ENCODE assay signal across 20 cellular contexts in the genomic region with DNA sequence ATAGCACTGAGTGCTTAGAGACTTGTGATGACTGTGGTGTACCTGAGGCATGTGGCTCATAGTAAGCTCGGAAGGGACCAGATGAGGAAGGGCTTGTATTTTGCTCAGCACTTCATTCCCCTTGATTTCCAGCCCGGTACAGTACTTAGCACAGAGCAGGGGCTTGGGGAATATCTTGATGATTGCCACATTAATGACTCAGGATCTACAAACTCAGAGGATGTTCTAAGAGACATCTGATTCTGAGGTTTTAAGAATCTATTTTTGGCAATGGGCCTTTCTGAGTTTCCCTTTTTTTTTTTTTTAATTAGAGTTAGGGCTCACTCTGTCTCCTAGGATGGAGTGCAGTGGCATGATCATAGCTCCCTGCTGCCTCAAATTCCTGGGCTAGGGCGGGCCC. TPM values are rescaled to one million over a fixed set of nuclear protein-coding genes. Genes with fewer than 3 reads are reported as not detected.
DNase-seq lines count a peak whose midpoint lies in the region; ATAC-seq lines count a peak whose summit lies in the region.
"Had no signal": no experiment of that assay in that cellular context is flagged by ENCODE, and none has a peak within 500 bp of the region (broad histone marks: within the 10 kb centered on the region; RNA-seq: fewer than 3 reads in every experiment).

No MANE protein-coding gene starts in this region.

- ATAC-seq in HG03342 (IDR thresholded peaks at IDR 0.05; ENCODE audit: unreplicated experiment) (no peak), HG03095 (IDR thresholded peaks at IDR 0.05; ENCODE audit: unreplicated experiment) (no peak)
- ATAC-seq: activated naive CD8-positive, alpha-beta T cell treated with anti-CD3 and anti-CD28 coated beads, Interleukin-2, amount 50 U/mL, for 24 hours; T-cell had no signal

- no peaks in the 10 kb centered on the region for H3K9me3 ChIP-seq in BLaER1 treated with 17β-estradiol and CSF1 and Interleukin-3, amounts not matched to agents 10 nM and 100 nM (replicated peaks in 1 of 11)
- H3K9me3 ChIP-seq: left ventricle myocardium inferior, ovary had no signal

- H3K36me3 Mint-ChIP-seq in IgD-negative memory B cell: peaks cover 1% of the 10 kb centered on the region

- H3K27me3 ChIP-seq in BLaER1 treated with 17β-estradiol and CSF1 and Interleukin-3, amounts not matched to agents 10 nM and 100 nM: no peaks in the 10 kb centered on the region
- H3K27me3 ChIP-seq: ovary had no signal

- DNase-seq in SIG-M5 treated with dmso at 0.1 percent for 504 hours (lab: John Stamatoyannopoulos, UW; ENCODE audit: unreplicated experiment) (peak; percentile 87), kidney tubule cell (ENCODE audit: low spot score) (peak; percentile 28), GM03348 (ENCODE audit: low spot score) (no peak)
- DNase-seq in activated naive CD4-positive, alpha-beta T cell treated with Interleukin-2 at 50 U/mL for 16 hours: no peak
- DNase-seq: activated CD8-positive, alpha-beta memory T cell treated with anti-CD3 and anti-CD28 coated beads for 24 hours; activated naive CD8-positive, alpha-beta T cell treated with anti-CD3 and anti-CD28 coated beads, Interleukin-2, amount 50 U/mL, for 24 hours; CD4-positive, CD25-positive, alpha-beta regulatory T cell; central memory CD4-positive, alpha-beta T cell; foreskin melanocyte; left ventricle myocardium inferior; NCI-H1930; NCI-H510A; stimulated activated CD4-positive, alpha-beta T cell treated with anti-CD3 and anti-CD28 coated beads, Interleukin-4, amount 100 ng/mL, for 24 hours; T-cell had no signal

- peak overlapping the region in 2 of 3 donors; percentile 0 to 4 for H3K27ac Mint-ChIP-seq in IgD-negative memory B cell
- H3K27ac Mint-ChIP-seq: activated naive CD8-positive, alpha-beta T cell treated with anti-CD3 and anti-CD28 coated beads, Interleukin-2, amount 50 U/mL, for 24 hours; activated T-helper 1 cell treated with anti-CD3 and anti-CD28 coated beads, Interleukin-12 subunit alpha, Interleukin-12 subunit beta, Interleukin-2, Interleukin-4 antibody, amounts not matched to agents 30 ng/mL and 10 ng/mL and 1 ng/mL, durations not matched to agents 14 hours and 24 hours and 36 hours; CD4-positive, CD25-positive, alpha-beta regulatory T cell; T-cell had no signal

- no peak overlapping the region for H3K4me3 Mint-ChIP-seq in IgD-negative memory B cell
- H3K4me3 Mint-ChIP-seq: activated naive CD8-positive, alpha-beta T cell treated with anti-CD3 and anti-CD28 coated beads, Interleukin-2, amount 50 U/mL, for 24 hours; activated T-helper 1 cell treated with anti-CD3 and anti-CD28 coated beads, Interleukin-12 subunit alpha, Interleukin-12 subunit beta, Interleukin-2, Interleukin-4 antibody, amounts not matched to agents 30 ng/mL and 10 ng/mL and 1 ng/mL, durations not matched to agents 14 hours and 24 hours and 36 hours; T-cell had no signal

- H3K9me3 Mint-ChIP-seq in IgD-negative memory B cell: no peaks in the 10 kb centered on the region
- H3K9me3 Mint-ChIP-seq: activated naive CD8-positive, alpha-beta T cell treated with anti-CD3 and anti-CD28 coated beads, Interleukin-2, amount 50 U/mL, for 24 hours; activated T-helper 1 cell treated with anti-CD3 and anti-CD28 coated beads, Interleukin-12 subunit alpha, Interleukin-12 subunit beta, Interleukin-2, Interleukin-4 antibody, amounts not matched to agents 30 ng/mL and 10 ng/mL and 1 ng/mL, durations not matched to agents 14 hours and 24 hours and 36 hours; CD4-positive, CD25-positive, alpha-beta regulatory T cell; T-cell had no signal

- peaks cover 14 to 51% (median 26%) of the 10 kb centered on the region in 11 experiments for H3K36me3 ChIP-seq in BLaER1 treated with 17β-estradiol and CSF1 and Interleukin-3, amounts not matched to agents 10 nM and 100 nM
- H3K36me3 ChIP-seq: left ventricle myocardium inferior, ovary had no signal

- 0 out of 20 replicates have a peak overlapping the region, but pooled peaks of 1 of the 10 experiments have one; percentile 24 for H3K4me3 ChIP-seq in BLaER1 treated with 17β-estradiol and CSF1 and Interleukin-3, amounts not matched to agents 10 nM and 100 nM
- H3K4me3 ChIP-seq: left ventricle myocardium inferior, ovary had no signal

- H3K4me2 ChIP-seq in BLaER1 treated with 17β-estradiol and CSF1 and Interleukin-3, amounts not matched to agents 10 nM and 100 nM: peak overlapping the region; percentile 25 to 87 (median 69); a peak in 21 of 22 replicates

- peaks cover 0 to 21% (median 0%) of the 10 kb centered on the region in 11 experiments; a peak in 7 of 22 replicates for H4K20me1 ChIP-seq in BLaER1 treated with 17β-estradiol and CSF1 and Interleukin-3, amounts not matched to agents 10 nM and 100 nM

- H3K9ac ChIP-seq in BLaER1 treated with 17β-estradiol and CSF1 and Interleukin-3, amounts not matched to agents 10 nM and 100 nM: peak overlapping the region; percentile 25 to 71 (median 59); a peak in 17 of 22 replicates

- peaks cover 2 to 6% (median 4%) of the 10 kb centered on the region in 3 donors for H3K4me1 Mint-ChIP-seq in IgD-negative memory B cell
- H3K4me1 Mint-ChIP-seq: activated naive CD8-positive, alpha-beta T cell treated with anti-CD3 and anti-CD28 coated beads, Interleukin-2, amount 50 U/mL, for 24 hours had no signal

- H3K27me3 Mint-ChIP-seq in IgD-negative memory B cell: no peaks in the 10 kb centered on the region
- H3K27me3 Mint-ChIP-seq: activated naive CD8-positive, alpha-beta T cell treated with anti-CD3 and anti-CD28 coated beads, Interleukin-2, amount 50 U/mL, for 24 hours; CD4-positive, CD25-positive, alpha-beta regulatory T cell; T-cell had no signal

- H3K27ac ChIP-seq in BLaER1 treated with 17β-estradiol and CSF1 and Interleukin-3, amounts not matched to agents 10 nM and 100 nM: peak overlapping the region in 10 of 11 experiments; percentile 38 to 87 (median 71); a peak in 20 of 22 replicates
- H3K27ac ChIP-seq: left ventricle myocardium inferior, ovary had no signal

- H3K4me1 ChIP-seq in BLaER1 treated with 17β-estradiol and CSF1 and Interleukin-3, amounts not matched to agents 10 nM and 100 nM: peaks cover 9 to 31% (median 20%) of the 10 kb centered on the region in 10 experiments
- H3K4me1 ChIP-seq: left ventricle myocardium inferior had no signal

RNA-seq across cellular contexts. Expression of gene ASPHD1, which starts 9.1 kb away (rescaled TPM):
- polyA plus RNA-seq in IgD-negative memory B cell: not detected
- polyA plus RNA-seq: CD4-positive, CD25-positive, alpha-beta regulatory T cell had no signal

RNA-seq across cellular contexts. Expression of gene SEZ6L2, which starts 10.0 kb away (rescaled TPM):
- polyA plus RNA-seq in IgD-negative memory B cell: not detected
- polyA plus RNA-seq: CD4-positive, CD25-positive, alpha-beta regulatory T cell had no signal

RNA-seq across cellular contexts. Expression of gene KCTD13, which starts 16.6 kb away (rescaled TPM):
- polyA plus RNA-seq in IgD-negative memory B cell: 19.2 TPM

RNA-seq across cellular contexts. Expression of gene CDIPT, which starts 46.4 kb away (rescaled TPM):
- polyA plus RNA-seq in IgD-negative memory B cell: 73.8 TPM

RNA-seq across cellular contexts. Expression of gene TMEM219, which starts 52.5 kb away (rescaled TPM):
- 171 TPM for polyA plus RNA-seq in IgD-negative memory B cell

Comparison
In these comparisons a context has a peak if more than half of its experiments do, and no peak if none do; other contexts are left out.
1. DNase-seq: peak in SIG-M5 treated with dmso at 0.1 percent for 504 hours (single experiment) and kidney tubule cell (single experiment); none in activated naive CD4-positive, alpha-beta T cell treated with Interleukin-2 at 50 U/mL for 16 hours (single experiment) and GM03348 (single experiment).